ENCODE assay signal across 27 cellular contexts in the genomic region with DNA sequence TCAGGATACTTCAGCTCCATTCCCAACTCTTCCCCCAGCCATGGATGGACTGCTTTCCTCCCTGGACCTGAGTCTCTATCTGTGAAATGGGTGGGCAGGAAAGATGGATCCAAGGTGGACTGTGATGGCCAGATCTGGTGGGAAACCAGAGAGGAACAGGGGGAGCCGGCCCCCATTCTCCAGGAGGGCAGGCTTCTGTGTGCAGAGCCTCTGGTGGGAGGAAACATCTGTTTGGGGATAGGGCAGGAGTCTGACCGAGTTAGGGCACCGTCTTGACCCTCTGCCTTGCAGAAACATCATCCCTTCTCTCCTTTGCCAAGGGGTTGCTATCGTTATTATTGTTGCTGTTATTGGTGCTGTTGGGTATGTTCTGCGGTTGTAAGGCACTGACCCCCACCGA.
"Had no signal": no experiment of that assay in that cellular context is flagged by ENCODE, and none has a peak within 500 bp of the region (broad histone marks: within the 10 kb centered on the region; RNA-seq: fewer than 3 reads in every experiment).

No MANE protein-coding gene starts in this region.

- H3K4me3 Mint-ChIP-seq: activated B cell treated with CpG ODN at 0.5 μM for 24 hours; activated CD8-positive, alpha-beta T cell treated with anti-CD3 and anti-CD28 coated beads for 36 hours; activated naive CD4-positive, alpha-beta T cell treated with anti-CD3 and anti-CD28 coated beads, Interleukin-2, amount 10 ng/mL, durations not matched to agents 7 days and 5 days; activated naive CD8-positive, alpha-beta T cell treated with anti-CD3 and anti-CD28 coated beads, Interleukin-2, amount 10 ng/mL, durations not matched to agents 7 days and 5 days; brain; dendritic cell treated with granulocyte-macrophage colony-stimulating factor and Interleukin-4, amounts not matched to agents 40 ng/mL and 50 ng/mL, for 4 days; effector memory CD8-positive, alpha-beta T cell; T-cell; T-helper 1 cell treated with Interleukin-12 subunit alpha and Interleukin-12 subunit beta and Interleukin-4 antibody, amounts not matched to agents 30 μg/mL and 1 μg/mL, for 36 hours had no signal

- ATAC-seq: activated CD4-positive, CD25-positive, alpha-beta regulatory T cell treated with anti-CD3 and anti-CD28 coated beads, Interleukin-2, amount 50 U/mL, for 24 hours; activated CD8-positive, alpha-beta T cell treated with anti-CD3 and anti-CD28 coated beads for 36 hours; activated naive CD4-positive, alpha-beta T cell treated with anti-CD3 and anti-CD28 coated beads, Interleukin-2, amount 50 U/mL, for 72 hours; effector memory CD8-positive, alpha-beta T cell; gastroesophageal sphincter; T-cell had no signal

- H3K27ac Mint-ChIP-seq: activated B cell treated with CpG ODN at 0.5 μM for 24 hours; activated CD8-positive, alpha-beta T cell treated with anti-CD3 and anti-CD28 coated beads for 36 hours; activated naive CD4-positive, alpha-beta T cell treated with anti-CD3 and anti-CD28 coated beads, Interleukin-2, amount 10 ng/mL, durations not matched to agents 7 days and 5 days; activated naive CD4-positive, alpha-beta T cell treated with anti-CD3 and anti-CD28 coated beads, Interleukin-2, amount 50 U/mL, for 72 hours; activated naive CD8-positive, alpha-beta T cell treated with anti-CD3 and anti-CD28 coated beads, Interleukin-2, amount 10 ng/mL, durations not matched to agents 7 days and 5 days; brain; dendritic cell treated with granulocyte-macrophage colony-stimulating factor and Interleukin-4, amounts not matched to agents 40 ng/mL and 50 ng/mL, for 4 days; effector memory CD8-positive, alpha-beta T cell; T-cell; T-helper 1 cell treated with Interleukin-12 subunit alpha and Interleukin-12 subunit beta and Interleukin-4 antibody, amounts not matched to agents 30 μg/mL and 1 μg/mL, for 36 hours had no signal

- H3K36me3 Mint-ChIP-seq: activated naive CD4-positive, alpha-beta T cell treated with anti-CD3 and anti-CD28 coated beads, Interleukin-2, amount 10 ng/mL, durations not matched to agents 7 days and 5 days; activated naive CD4-positive, alpha-beta T cell treated with anti-CD3 and anti-CD28 coated beads, Interleukin-2, amount 50 U/mL, for 72 hours; activated naive CD8-positive, alpha-beta T cell treated with anti-CD3 and anti-CD28 coated beads, Interleukin-2, amount 10 ng/mL, durations not matched to agents 7 days and 5 days; T-cell had no signal

- H3K9me3 Mint-ChIP-seq: activated B cell treated with CpG ODN at 0.5 μM for 24 hours; activated CD8-positive, alpha-beta T cell treated with anti-CD3 and anti-CD28 coated beads for 36 hours; activated naive CD4-positive, alpha-beta T cell treated with anti-CD3 and anti-CD28 coated beads, Interleukin-2, amount 10 ng/mL, durations not matched to agents 7 days and 5 days; activated naive CD4-positive, alpha-beta T cell treated with anti-CD3 and anti-CD28 coated beads, Interleukin-2, amount 50 U/mL, for 72 hours; activated naive CD8-positive, alpha-beta T cell treated with anti-CD3 and anti-CD28 coated beads, Interleukin-2, amount 10 ng/mL, durations not matched to agents 7 days and 5 days; dendritic cell treated with granulocyte-macrophage colony-stimulating factor and Interleukin-4, amounts not matched to agents 40 ng/mL and 50 ng/mL, for 4 days; effector memory CD8-positive, alpha-beta T cell; T-cell; T-helper 1 cell treated with Interleukin-12 subunit alpha and Interleukin-12 subunit beta and Interleukin-4 antibody, amounts not matched to agents 30 μg/mL and 1 μg/mL, for 36 hours had no signal

- DNase-seq: activated B cell treated with CpG ODN at 0.5 μM for 24 hours; activated CD4-positive, alpha-beta T cell treated with anti-CD3 and anti-CD28 coated beads for 48 hours; activated CD4-positive, alpha-beta T cell treated with anti-CD3 and anti-CD28 coated beads, Interleukin-2, amount 50 U/mL, for 1 hour; activated CD4-positive, alpha-beta T cell treated with anti-CD3 and anti-CD28 coated beads, Interleukin-2, amount 50 U/mL, for 48 hours; activated CD8-positive, alpha-beta T cell treated with anti-CD3 and anti-CD28 coated beads for 36 hours; activated gamma-delta T cell; activated naive CD4-positive, alpha-beta T cell; activated naive CD4-positive, alpha-beta T cell treated with anti-CD3 and anti-CD28 coated beads, Interleukin-2, amount 10 ng/mL, durations not matched to agents 7 days and 5 days; activated naive CD8-positive, alpha-beta T cell treated with anti-CD3 and anti-CD28 coated beads, Interleukin-2, amount 10 ng/mL, durations not matched to agents 7 days and 5 days; activated T-cell treated with anti-CD3 and anti-CD28 coated beads for 4 hours; central memory CD4-positive, alpha-beta T cell; cerebellar nuclear complex; dorsolateral prefrontal cortex; effector CD4-positive, alpha-beta T cell; effector memory CD8-positive, alpha-beta T cell; esophagus squamous epithelium; foreskin melanocyte; SW 1271; T1000; WERI-Rb-1 had no signal
